Comparison of ENCODE assay signal across 16 cellular contexts in the genomic region with DNA sequence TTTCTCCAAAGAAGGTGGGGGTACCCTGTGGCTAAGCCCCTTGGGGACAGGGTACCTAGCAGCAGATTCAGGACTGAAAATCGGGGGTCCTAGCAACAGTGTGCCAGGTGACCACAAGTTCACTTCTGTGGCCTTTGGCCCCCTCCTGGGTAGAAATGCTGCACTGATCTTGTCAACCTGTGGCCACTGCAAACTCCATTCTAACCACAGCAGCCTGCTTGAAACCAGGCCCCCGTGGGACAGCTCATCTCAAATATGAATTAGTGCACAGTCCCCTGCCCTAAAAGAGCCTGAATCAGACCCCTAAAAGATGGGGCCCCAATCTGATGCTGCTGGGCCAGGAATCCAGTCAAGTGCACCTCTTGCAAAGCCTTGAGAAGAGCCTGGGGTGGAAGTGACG.
A peak's percentile ranks its signal among the peaks of the same experiment; 100 is the strongest.
DNase-seq lines count a peak whose midpoint lies in the region; ATAC-seq lines count a peak whose summit lies in the region.
"Had no signal": no experiment of that assay in that cellular context is flagged by ENCODE, and none has a peak within 500 bp of the region (broad histone marks: within the 10 kb centered on the region; RNA-seq: fewer than 3 reads in every experiment).

No MANE protein-coding gene starts in this region.

- peak overlapping the region; percentile 44 to 98 (median 94); a peak in 21 of 22 replicates for H3K4me2 ChIP-seq in BLaER1 treated with 17β-estradiol and CSF1 and Interleukin-3, amounts not matched to agents 10 nM and 100 nM

- 0 out of 20 replicates have a peak overlapping the region, but pooled peaks of 1 of the 10 experiments have one; percentile 12 for H3K4me3 ChIP-seq in BLaER1 treated with 17β-estradiol and CSF1 and Interleukin-3, amounts not matched to agents 10 nM and 100 nM
- no peak overlapping the region for H3K4me3 ChIP-seq in NT2/D1 (ENCODE audit: insufficient read length, low read depth)

- H3K27ac ChIP-seq in BLaER1 treated with 17β-estradiol and CSF1 and Interleukin-3, amounts not matched to agents 10 nM and 100 nM: no peak overlapping the region; a peak in 1 of 22 replicates

- peaks cover 0 to 13% (median 0%) of the 10 kb centered on the region in 11 experiments; a peak in 1 of 22 replicates for H3K36me3 ChIP-seq in BLaER1 treated with 17β-estradiol and CSF1 and Interleukin-3, amounts not matched to agents 10 nM and 100 nM
- H3K36me3 ChIP-seq in NT2/D1 (ENCODE audit: insufficient read depth, insufficient read length, low read length): peaks cover 4% of the 10 kb centered on the region

- no peaks in the 10 kb centered on the region for H3K9me3 ChIP-seq in BLaER1 treated with 17β-estradiol and CSF1 and Interleukin-3, amounts not matched to agents 10 nM and 100 nM (replicated peaks in 1 of 11)
- no peaks in the 10 kb centered on the region for H3K9me3 ChIP-seq in NT2/D1 (ENCODE audit: insufficient read depth, low read length)

- peaks cover 47 to 88% (median 78%) of the 10 kb centered on the region in 10 experiments for H3K4me1 ChIP-seq in BLaER1 treated with 17β-estradiol and CSF1 and Interleukin-3, amounts not matched to agents 10 nM and 100 nM
- H3K4me1 ChIP-seq in NT2/D1 (ENCODE audit: insufficient read depth, insufficient read length): peaks cover 6% of the 10 kb centered on the region

- H3K27me3 ChIP-seq in BLaER1 treated with 17β-estradiol and CSF1 and Interleukin-3, amounts not matched to agents 10 nM and 100 nM: no peaks in the 10 kb centered on the region
- H3K27me3 ChIP-seq in NT2/D1 (ENCODE audit: insufficient read depth, insufficient read length): no peaks in the 10 kb centered on the region

- H3K9ac ChIP-seq in BLaER1 treated with 17β-estradiol and CSF1 and Interleukin-3, amounts not matched to agents 10 nM and 100 nM: peak overlapping the region in 3 of 11 experiments; percentile 4 to 30 (median 28); a peak in 5 of 22 replicates
- H3K9ac ChIP-seq in NT2/D1 (ENCODE audit: insufficient read length, low read depth): peak overlapping the region; percentile 16

- intact Hi-C loops in sciatic nerve (cut with DNase I): no loop called here

- no peak for ATAC-seq in left lobe of liver
- no peak for ATAC-seq in sciatic nerve
- no peak for ATAC-seq in GM19035 (IDR thresholded peaks at IDR 0.05; ENCODE audit: unreplicated experiment)
- ATAC-seq: CD8-positive, alpha-beta T cell; HepG2 had no signal

- peaks cover 0 to 40% (median 0%) of the 10 kb centered on the region in 11 experiments; a peak in 5 of 22 replicates for H4K20me1 ChIP-seq in BLaER1 treated with 17β-estradiol and CSF1 and Interleukin-3, amounts not matched to agents 10 nM and 100 nM

- DNase-seq in NT2/D1 (ENCODE audit: low read depth, low spot score): no peak
- DNase-seq in left lobe of liver (ENCODE audit: low spot score): peak; percentile 14
- peak; percentile 28 for DNase-seq in sciatic nerve (ENCODE audit: low spot score)
- DNase-seq in stimulated activated CD4-positive, alpha-beta T cell treated with anti-CD3 and anti-CD28 coated beads, Interleukin-2, amount 100 ng/mL, for 24 hours: no peak
- DNase-seq in SHP77 (lab: John Stamatoyannopoulos, UW): no peak
- DNase-seq in activated gamma-delta T cell (lab: John Stamatoyannopoulos, UW): no peak
- DNase-seq: CD8-positive, alpha-beta T cell; COR-L47; DMS153; DMS79 treated with DMSO at 0.1 percent for 48 hours; EL; HCEC 1CT; HFFc6 had no signal

Comparison
In these comparisons a context has a peak if more than half of its experiments do, and no peak if none do; other contexts are left out.
1. DNase-seq: peak in left lobe of liver (single experiment) and sciatic nerve (single experiment); none in NT2/D1 (single experiment), stimulated activated CD4-positive, alpha-beta T cell treated with anti-CD3 and anti-CD28 coated beads, Interleukin-2, amount 100 ng/mL, for 24 hours (0 of 2), SHP77 (0 of 2) and activated gamma-delta T cell (single experiment).